ENCODE assay signal across 8 cellular contexts in the genomic region with DNA sequence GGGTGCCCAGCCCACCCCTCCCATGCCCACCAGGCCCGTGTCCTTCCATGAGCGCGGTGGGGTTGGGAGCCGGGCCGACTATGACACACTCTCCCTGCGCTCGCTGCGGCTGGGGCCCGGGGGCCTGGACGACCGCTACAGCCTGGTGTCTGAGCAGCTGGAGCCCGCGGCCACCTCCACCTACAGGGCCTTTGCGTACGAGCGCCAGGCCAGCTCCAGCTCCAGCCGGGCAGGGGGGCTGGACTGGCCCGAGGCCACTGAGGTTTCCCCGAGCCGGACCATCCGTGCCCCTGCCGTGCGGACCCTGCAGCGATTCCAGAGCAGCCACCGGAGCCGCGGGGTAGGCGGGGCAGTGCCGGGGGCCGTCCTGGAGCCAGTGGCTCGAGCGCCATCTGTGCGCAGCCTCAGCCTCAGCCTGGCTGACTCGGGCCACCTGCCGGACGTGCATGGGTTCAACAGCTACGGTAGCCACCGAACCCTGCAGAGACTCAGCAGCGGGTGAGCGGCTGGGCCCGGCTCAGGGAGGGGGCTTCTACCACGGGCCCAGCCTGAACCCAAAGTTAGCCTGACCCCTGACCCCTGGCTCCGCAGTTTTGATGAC. TPM values are rescaled to one million over a fixed set of nuclear protein-coding genes. Genes with fewer than 3 reads are reported as not detected.
DNase-seq lines count a peak whose midpoint lies in the region; ATAC-seq, FAIRE-seq and TF ChIP-seq lines count a peak whose summit lies in the region.

No MANE protein-coding gene starts in this region.

- H3K4me2 ChIP-seq in endothelial cell of umbilical vein (ENCODE audit: insufficient read depth, low read length) = peak overlapping the region; percentile 45

- H3K27ac Mint-ChIP-seq in T-cell = no peak overlapping the region

- H3K4me3 Mint-ChIP-seq in T-cell = peak overlapping the region in 2 of 3 donors; percentile 17 to 58

- H3K27me3 Mint-ChIP-seq in T-cell = peaks cover 0 to 9% of the 10 kb centered on the region in 2 donors

- H3K4me1 ChIP-seq in endothelial cell of umbilical vein (ENCODE audit: control insufficient read depth, extremely low read depth, insufficient read depth, low read length) = peaks cover 2% of the 10 kb centered on the region

- H3K4me3 ChIP-seq in GM12865 (ENCODE audit: low read depth, low read length) = peak overlapping the region; percentile 33
- H3K4me3 ChIP-seq in endothelial cell of umbilical vein (replicated peaks in 1 of 3; ENCODE audit: insufficient read depth in 1 of 3, low read depth in 1 of 3, low read length in 3 of 3) = peak overlapping the region; percentile 6 to 43 (median 35)

- no peaks in the 10 kb centered on the region for H3K36me3 ChIP-seq in endothelial cell of umbilical vein (ENCODE audit: control insufficient read depth in 2 of 2, extremely low read depth in 1 of 2, insufficient read depth in 2 of 2, low read length in 2 of 2)

- H3K36me3 Mint-ChIP-seq in T-cell = no peaks in the 10 kb centered on the region

- ATAC-seq in HG02885 (IDR thresholded peaks at IDR 0.05; ENCODE audit: poor library complexity, unreplicated experiment) = peak; percentile 76
- ATAC-seq in T-cell (replicated peaks in 1 of 4) = peak in 3 of 4 experiments; percentile 46 to 86 (median 83)
- ATAC-seq in HG02970 (IDR thresholded peaks at IDR 0.05; ENCODE audit: low FRiP score, unreplicated experiment) = no peak

- BruUV-seq in endothelial cell of umbilical vein (replicated peaks; lab: Mats Ljungman, UMichigan) = no TSS peak

- intact Hi-C loops in endothelial cell of umbilical vein (cut with micrococcal nuclease) = loop anchor here (1.0 kb wide), 1 partner anchor 51 kb away; no protein-coding TSS in a partner anchor
- intact Hi-C loops in posterior cingulate gyrus (cut with DNase I) = no loop called here

- no peaks in the 10 kb centered on the region for H3K9me3 Mint-ChIP-seq in T-cell

- dilution Hi-C loops in endothelial cell of umbilical vein (cut with MboI; ENCODE audit: extremely low pct_ligation_motif_present, low sequenced_read_pairs) = no loop called here

- peak overlapping the region; percentile 86 for H2AFZ ChIP-seq in endothelial cell of umbilical vein (ENCODE audit: low read depth, low read length)

- no peak overlapping the region for H3K9ac ChIP-seq in endothelial cell of umbilical vein (replicated peaks; ENCODE audit: extremely low read depth, insufficient read depth, low read length)

- no peaks in the 10 kb centered on the region for H3K9me1 ChIP-seq in endothelial cell of umbilical vein (replicated peaks; ENCODE audit: control insufficient read depth, extremely low read depth, insufficient read depth, low read length)

- peaks cover 0 to 3% of the 10 kb centered on the region in 2 experiments for H3K27me3 ChIP-seq in endothelial cell of umbilical vein (ENCODE audit: control insufficient read depth in 2 of 2, insufficient read depth in 2 of 2, low read length in 2 of 2)

- peak; percentile 68 for TF ChIP-seq CTCF in GM12865 (IDR thresholded peaks at IDR 0.05; ENCODE audit: insufficient read depth, low read depth, low read length, missing control alignments)
- TF ChIP-seq CTCF in endothelial cell of umbilical vein (IDR thresholded peaks at IDR 0.05; ENCODE audit: extremely low read depth in 1 of 2, insufficient read depth in 1 of 2, low read depth in 1 of 2, low read length in 2 of 2) = peak; percentile 44 to 80

- TF ChIP-seq POLR2A in endothelial cell of umbilical vein (IDR thresholded peaks at IDR 0.05; ENCODE audit: low read depth, low read length) = no peak

- DNase-seq in GM12865 (ENCODE audit: low read depth) (peak; percentile 81), T-cell (peak in 16 of 34 experiments; percentile 27 to 61 (median 42)), endothelial cell of umbilical vein (ENCODE audit: low read depth, low spot score) (peak; percentile 66), posterior cingulate gyrus (peak in 8 of 10 donors; percentile 55 to 96 (median 74)), pons (ENCODE audit: low spot score) (no peak), NCI-H1694 (lab: John Stamatoyannopoulos, UW) (no peak)

- CTCF ChIA-PET in T-cell (lab: Charles Lee) = interaction anchor here in 1 of 2 donors (0.7 to 1.8 kb wide), 3 partner anchors 10 to 146 kb away, joined by 3 to 7 read pairs (median 3); no protein-coding TSS in a partner anchor
- CTCF ChIA-PET in endothelial cell of umbilical vein (lab: Charles Lee) = interaction anchor here (0.6 to 2.4 kb wide), 14 partner anchors 9 to 190 kb away, joined by 3 to 55 read pairs (median 6); partner anchors contain the start of genes BET1L, PTDSS2 and RIC8A

- H4K20me1 ChIP-seq in endothelial cell of umbilical vein (replicated peaks; ENCODE audit: control insufficient read depth, extremely low read depth, insufficient read depth, low read length) = no peaks in the 10 kb centered on the region

- H3K79me2 ChIP-seq in endothelial cell of umbilical vein (ENCODE audit: control insufficient read depth, insufficient read depth, low read length) = no peaks in the 10 kb centered on the region

- no peak overlapping the region for H3K27ac ChIP-seq in endothelial cell of umbilical vein (ENCODE audit: insufficient read depth, low read depth, low read length)

- H3K4me1 Mint-ChIP-seq in T-cell = peaks cover 0 to 5% (median 2%) of the 10 kb centered on the region in 3 donors

- POLR2A ChIA-PET in T-cell (lab: Charles Lee) = interaction anchor here in 1 of 2 donors (1.5 kb wide), 1 partner anchor 10 kb away, joined by 4 read pairs; no protein-coding TSS in a partner anchor
- POLR2A ChIA-PET in endothelial cell of umbilical vein (lab: Charles Lee) = interaction anchor here (0.7 kb wide), 2 partner anchors 91 to 147 kb away, joined by 3 to 5 read pairs; no protein-coding TSS in a partner anchor

- no peaks in the 10 kb centered on the region for H3K9me3 ChIP-seq in endothelial cell of umbilical vein (replicated peaks; ENCODE audit: control insufficient read depth, insufficient read depth, low read length)

- peak; percentile 73 for FAIRE-seq in endothelial cell of umbilical vein (lab: Jason Lieb, UNC)

TF ChIP-seq in endothelial cell of umbilical vein, 7 proteins besides CTCF, POLR2A, EP300 and RAD21 (continues in another document):
- TF ChIP-seq EZH2 (IDR thresholded peaks at IDR 0.05; ENCODE audit: borderline replicate concordance, low read depth, low read length, severe bottlenecking) (no peak), FOS (IDR thresholded peaks at IDR 0.05; ENCODE audit: borderline replicate concordance, insufficient read depth, low read length) (no peak)

RNA-seq across cellular contexts. Expression of gene PKP3, which starts 3.0 kb away (rescaled TPM):
- total RNA-seq in T-cell = under 1 TPM in 4 of 5 donors, not detected in 1; 0.32 to 0.85 (median 0.47) TPM
- 0.27 and 0.30 TPM in 2 replicates for total RNA-seq in endothelial cell of umbilical vein
- polyA plus RNA-seq in endothelial cell of umbilical vein = 0.33 and 0.59 TPM in 2 replicates
- polyA plus RNA-seq in endothelial cell of umbilical vein (2011; cell fraction: cytosol; rRNA removed) = 0.18 and 0.37 TPM in 2 replicates
- polyA plus RNA-seq in endothelial cell of umbilical vein (2011; cell fraction: nucleus; rRNA removed) = 0.18 and 0.30 TPM in 2 replicates
- polyA plus RNA-seq in endothelial cell of umbilical vein (2012) = 0.37 and 0.59 TPM in 2 replicates
- 0.49 and 1.2 TPM in 2 replicates for polyA minus RNA-seq in endothelial cell of umbilical vein
- 47.4 TPM for polyA minus RNA-seq in endothelial cell of umbilical vein (2011; cell fraction: cytosol; rRNA and poly(A)+ RNA removed)
- 0.38 and 1.7 TPM in 2 replicates for polyA minus RNA-seq in endothelial cell of umbilical vein (2011; cell fraction: nucleus; rRNA and poly(A)+ RNA removed)

RNA-seq across cellular contexts. Expression of gene SIGIRR, which starts 17.8 kb away (rescaled TPM):
- total RNA-seq in T-cell (100 to 1,000 TPM; 395 to 488 (median 460) TPM), endothelial cell of umbilical vein (51.9 and 52.3 TPM in 2 replicates)
- polyA plus RNA-seq in endothelial cell of umbilical vein = 70.9 and 104 TPM in 2 replicates
- polyA plus RNA-seq in endothelial cell of umbilical vein (2011; cell fraction: cytosol; rRNA removed) = 32.3 and 43.8 TPM in 2 replicates
- 60.1 and 68.6 TPM in 2 replicates for polyA plus RNA-seq in endothelial cell of umbilical vein (2011; cell fraction: nucleus; rRNA removed)
- 46.1 and 72.9 TPM in 2 replicates for polyA plus RNA-seq in endothelial cell of umbilical vein (2012)
- 9.2 and 17.6 TPM in 2 replicates for polyA minus RNA-seq in endothelial cell of umbilical vein
- 6.0 TPM for polyA minus RNA-seq in endothelial cell of umbilical vein (2011; cell fraction: cytosol; rRNA and poly(A)+ RNA removed)
- 8.4 and 15.1 TPM in 2 replicates for polyA minus RNA-seq in endothelial cell of umbilical vein (2011; cell fraction: nucleus; rRNA and poly(A)+ RNA removed)

RNA-seq across cellular contexts. Expression of gene B4GALNT4, which starts 27.7 kb away (rescaled TPM):
- 1 to 10 TPM; 1.7 to 5.6 (median 2.8) TPM for total RNA-seq in T-cell
- total RNA-seq in endothelial cell of umbilical vein = 5.2 and 9.6 TPM in 2 replicates
- 7.9 and 9.2 TPM in 2 replicates for polyA plus RNA-seq in endothelial cell of umbilical vein
- polyA plus RNA-seq in endothelial cell of umbilical vein (2011; cell fraction: cytosol; rRNA removed) = 2.9 and 4.5 TPM in 2 replicates
- polyA plus RNA-seq in endothelial cell of umbilical vein (2011; cell fraction: nucleus; rRNA removed) = 30.5 and 34.8 TPM in 2 replicates
- 6.4 and 10.6 TPM in 2 replicates for polyA plus RNA-seq in endothelial cell of umbilical vein (2012)
- 1.5 and 3.3 TPM in 2 replicates for polyA minus RNA-seq in endothelial cell of umbilical vein
- not detected for polyA minus RNA-seq in endothelial cell of umbilical vein (2011; cell fraction: cytosol; rRNA and poly(A)+ RNA removed)
- polyA minus RNA-seq in endothelial cell of umbilical vein (2011; cell fraction: nucleus; rRNA and poly(A)+ RNA removed) = 1.1 and 7.5 TPM in 2 replicates

RNA-seq across cellular contexts. Expression of gene ANO9, which starts 44.8 kb away (rescaled TPM):
- total RNA-seq in T-cell (100 to 1,000 TPM; 103 to 128 (median 120) TPM), endothelial cell of umbilical vein (0.12 TPM in 1 of 2 replicates, not detected in the other)
- 0.23 and 0.32 TPM in 2 replicates for polyA plus RNA-seq in endothelial cell of umbilical vein
- 0.03 TPM in 1 of 2 replicates, not detected in the other for polyA plus RNA-seq in endothelial cell of umbilical vein (2011; cell fraction: cytosol; rRNA removed)
- polyA plus RNA-seq in endothelial cell of umbilical vein (2011; cell fraction: nucleus; rRNA removed) = 0.80 and 2.0 TPM in 2 replicates
- polyA plus RNA-seq in endothelial cell of umbilical vein (2012) = 0.08 and 0.18 TPM in 2 replicates
- 0.47 TPM in 1 of 2 replicates, not detected in the other for polyA minus RNA-seq in endothelial cell of umbilical vein
- not detected for polyA minus RNA-seq in endothelial cell of umbilical vein (2011; cell fraction: cytosol; rRNA and poly(A)+ RNA removed)
- 0.43 TPM in 1 of 2 replicates, not detected in the other for polyA minus RNA-seq in endothelial cell of umbilical vein (2011; cell fraction: nucleus; rRNA and poly(A)+ RNA removed)

RNA-seq across cellular contexts. Expression of gene PTDSS2, which starts 53.0 kb away (rescaled TPM):
- total RNA-seq in T-cell (10 to 100 TPM; 22.4 to 33.5 (median 28.7) TPM), endothelial cell of umbilical vein (41.4 and 44.2 TPM in 2 replicates)
- polyA plus RNA-seq in endothelial cell of umbilical vein = 46.8 and 60.8 TPM in 2 replicates
- polyA plus RNA-seq in endothelial cell of umbilical vein (2011; cell fraction: cytosol; rRNA removed) = 25.5 and 29.4 TPM in 2 replicates
- polyA plus RNA-seq in endothelial cell of umbilical vein (2011; cell fraction: nucleus; rRNA removed) = 97.3 and 123 TPM in 2 replicates
- polyA plus RNA-seq in endothelial cell of umbilical vein (2012) = 30.6 and 40.9 TPM in 2 replicates
- 36.8 and 48.9 TPM in 2 replicates for polyA minus RNA-seq in endothelial cell of umbilical vein
- 20.9 TPM for polyA minus RNA-seq in endothelial cell of umbilical vein (2011; cell fraction: cytosol; rRNA and poly(A)+ RNA removed)
- 30.5 and 43.9 TPM in 2 replicates for polyA minus RNA-seq in endothelial cell of umbilical vein (2011; cell fraction: nucleus; rRNA and poly(A)+ RNA removed)

Comparison
In these comparisons a context has a peak if more than half of its experiments do, and no peak if none do; other contexts are left out.
1. DNase-seq: peak in GM12865 (single experiment), endothelial cell of umbilical vein (single experiment) and posterior cingulate gyrus (8 of 10); none in pons (single experiment) and NCI-H1694 (single experiment).